Comparison of ENCODE assay signal across 27 cellular contexts in the genomic region with DNA sequence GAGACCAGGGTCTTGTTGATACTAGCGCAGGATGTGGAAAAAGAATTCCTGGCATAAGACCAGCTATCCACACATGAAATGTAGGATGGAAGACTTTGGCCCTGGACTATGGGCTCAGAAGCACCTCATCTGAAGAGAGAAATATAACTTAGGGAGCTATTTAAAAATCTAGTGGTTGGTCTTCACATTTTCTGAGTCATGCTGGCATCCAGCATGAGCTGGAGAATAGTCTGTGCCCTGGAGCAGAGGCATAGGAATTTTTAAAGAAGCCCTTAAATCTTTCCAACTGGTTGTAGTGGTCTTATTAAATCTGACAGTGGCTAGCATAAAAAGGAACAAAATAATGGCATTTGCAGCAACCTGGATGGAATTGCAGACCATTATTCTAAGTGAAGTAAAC.
"Had no signal": no experiment of that assay in that cellular context is flagged by ENCODE, and none has a peak within 500 bp of the region (broad histone marks: within the 10 kb centered on the region; RNA-seq: fewer than 3 reads in every experiment).

No MANE protein-coding gene starts in this region.

- H3K4me3 ChIP-seq: adrenal gland, breast epithelium, Peyer's patch, SJSA1 had no signal

- DNase-seq: activated CD4-positive, alpha-beta memory T cell treated with anti-CD3 and anti-CD28 coated beads for 36 hours; activated CD4-positive, alpha-beta T cell treated with anti-CD3 and anti-CD28 coated beads, Interleukin-2, amount 10 ng/mL, durations not matched to agents 7 days and 5 days; activated CD4-positive, CD25-positive, alpha-beta regulatory T cell; activated CD8-positive, alpha-beta memory T cell treated with anti-CD3 and anti-CD28 coated beads for 24 hours; activated effector memory CD4-positive, alpha-beta T cell treated with anti-CD3 and anti-CD28 coated beads, Interleukin-2, amount 50 U/mL, for 16 hours; activated naive CD4-positive, alpha-beta T cell treated with anti-CD3 and anti-CD28 coated beads for 36 hours; activated naive CD8-positive, alpha-beta T cell treated with anti-CD3 and anti-CD28 coated beads for 36 hours; activated T-cell treated with anti-CD3 and anti-CD28 coated beads, Interleukin-2, amount 50 U/mL, for 4 hours; adrenal gland; anterior cingulate cortex; caudate nucleus; Karpas-422; MM.1S; NCI-H1105 treated with DMSO at 0.1 percent for 48 hours; NCI-H1436 treated with DMSO at 0.1 percent for 48 hours; NCI-H187 treated with DMSO at 0.1 percent for 48 hours; NCI-H2081 treated with DMSO at 0.1 percent for 48 hours; NCI-H446; NCI-H524; Peyer's patch; SHP77; T-helper 17 cell; T-helper 9 cell had no signal

- H3K27ac ChIP-seq: adrenal gland, breast epithelium, Peyer's patch, RWPE1, SJSA1, VCaP had no signal

- H3K4me1 ChIP-seq: adrenal gland, breast epithelium, Peyer's patch, SJSA1 had no signal

- H3K9me3 ChIP-seq: adrenal gland, breast epithelium, Peyer's patch, SJSA1 had no signal

- H3K36me3 ChIP-seq: adrenal gland, breast epithelium, Peyer's patch, SJSA1 had no signal

- H3K27me3 ChIP-seq: adrenal gland, breast epithelium, Peyer's patch, SJSA1 had no signal
